In the genomic region with DNA sequence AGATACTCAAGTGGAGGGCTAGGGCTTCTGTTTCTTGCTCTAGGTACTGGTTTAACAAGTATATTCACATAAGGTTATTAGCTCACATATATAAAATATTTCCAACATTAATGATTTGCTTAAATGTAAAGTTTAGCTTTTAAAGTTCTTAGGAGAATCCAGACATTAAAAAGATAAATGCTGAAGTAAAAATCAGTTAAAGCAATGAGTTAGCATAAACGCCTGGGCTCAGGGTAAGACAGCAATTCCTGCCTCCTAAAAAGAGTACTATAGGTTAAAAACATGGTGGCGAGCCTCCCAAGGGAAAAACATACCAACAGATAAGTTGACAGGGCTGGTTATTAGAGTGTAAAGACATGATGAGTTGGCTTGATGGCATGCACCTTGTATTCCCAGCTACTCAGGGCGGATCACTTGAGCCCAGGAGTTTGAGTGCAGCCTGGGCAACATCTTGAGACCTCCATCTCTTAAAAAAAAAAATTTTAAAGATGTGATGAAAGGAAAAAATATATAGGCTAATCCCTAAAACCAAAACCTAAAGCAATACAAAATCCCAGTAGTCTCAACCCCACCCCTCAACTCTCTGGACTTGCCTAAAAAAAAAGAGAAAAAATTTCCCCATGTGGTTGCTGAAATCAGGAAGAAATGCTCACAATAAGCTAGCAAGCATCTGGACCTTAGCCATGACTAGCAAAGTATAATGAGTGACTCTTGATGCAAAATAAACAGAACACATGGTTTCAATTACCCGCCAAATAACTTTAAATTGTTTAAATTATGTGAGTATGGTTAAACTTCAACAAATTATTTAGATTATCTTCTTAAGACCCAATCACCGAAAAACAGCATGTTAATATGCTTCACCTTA, we compare ENCODE assay signal across 10 cellular contexts. TPM values are rescaled to one million over a fixed set of nuclear protein-coding genes. Genes with fewer than 3 reads are reported as not detected.
DNase-seq lines count a peak whose midpoint lies in the region; ATAC-seq and TF ChIP-seq lines count a peak whose summit lies in the region.
"Had no signal": no experiment of that assay in that cellular context is flagged by ENCODE, and none has a peak within 500 bp of the region (broad histone marks: within the 10 kb centered on the region; RNA-seq: fewer than 3 reads in every experiment).

No MANE protein-coding gene starts in this region.

- DNase-seq in AG08395 (ENCODE audit: low spot score) (peak; percentile 57), H4 (ENCODE audit: low spot score) (peak; percentile 67), left lung (no peak), colonic mucosa (no peak), NCI-H1436 treated with DMSO at 0.1 percent for 48 hours (lab: John Stamatoyannopoulos, UW) (no peak)
- DNase-seq in central memory CD4-positive, alpha-beta T cell: no peak
- DNase-seq: activated CD8-positive, alpha-beta memory T cell treated with anti-CD3 and anti-CD28 coated beads, Interleukin-2, amount 50 U/mL, for 4 hours had no signal

- no peak overlapping the region for H3K9ac ChIP-seq in colonic mucosa (ENCODE audit: low read depth in 2 of 2, low read length in 2 of 2)

- intact Hi-C loops in left lung (cut with DNase I): no loop called here
- intact Hi-C loops in colonic mucosa (cut with DNase I): no loop called here

- H3K4me3 Mint-ChIP-seq in activated naive CD8-positive, alpha-beta T cell: peak overlapping the region; percentile 42

- no peaks in the 10 kb centered on the region for H3K27me3 Mint-ChIP-seq in activated naive CD8-positive, alpha-beta T cell

- no peak for TF ChIP-seq CTCF in left lung (IDR thresholded peaks at IDR 0.05)
- no peak for TF ChIP-seq CTCF in colonic mucosa (IDR thresholded peaks at IDR 0.05)

- H3K9me3 ChIP-seq in left lung: no peaks in the 10 kb centered on the region
- no peaks in the 10 kb centered on the region for H3K9me3 ChIP-seq in colonic mucosa

- H3K36me3 Mint-ChIP-seq in activated naive CD8-positive, alpha-beta T cell: peaks cover 5% of the 10 kb centered on the region

- H3K27ac Mint-ChIP-seq in activated naive CD8-positive, alpha-beta T cell: peak overlapping the region; percentile 46

- H3K4me3 ChIP-seq in left lung (no peak overlapping the region), colonic mucosa (no peak overlapping the region)
- H3K4me3 ChIP-seq: lung had no signal

- no peaks in the 10 kb centered on the region for H3K9me3 Mint-ChIP-seq in activated naive CD8-positive, alpha-beta T cell (ENCODE audit: low read depth)

- no peaks in the 10 kb centered on the region for H3K27me3 ChIP-seq in left lung
- no peaks in the 10 kb centered on the region for H3K27me3 ChIP-seq in colonic mucosa

- peaks cover 46% of the 10 kb centered on the region for H3K4me1 Mint-ChIP-seq in activated naive CD8-positive, alpha-beta T cell (ENCODE audit: low read depth)

- peaks cover 0 to 47% of the 10 kb centered on the region in 2 donors for H3K36me3 ChIP-seq in left lung
- no peaks in the 10 kb centered on the region for H3K36me3 ChIP-seq in colonic mucosa

- peaks cover 22 to 63% of the 10 kb centered on the region in 2 donors for H3K4me1 ChIP-seq in left lung
- H3K4me1 ChIP-seq in colonic mucosa: no peaks in the 10 kb centered on the region

- ATAC-seq in left lung: peak; percentile 1
- no peak for ATAC-seq in HG03520 (IDR thresholded peaks at IDR 0.05; ENCODE audit: unreplicated experiment)

- H3K27ac ChIP-seq in left lung (peak overlapping the region; percentile 15 to 66), colonic mucosa (no peak overlapping the region)

RNA-seq across cellular contexts. Expression of a gene that starts 3.6 kb away (rescaled TPM):
- total RNA-seq in H4 (2014; rRNA removed; shearing (Covaris generic)): 41.1 and 52.2 TPM in 2 replicates
- total RNA-seq in left lung (10 to 100 TPM; 93.5 to 93.8 TPM), colonic mucosa (100 to 1,000 TPM; 128 to 130 TPM)

Comparison
In these comparisons a context has a peak if more than half of its experiments do, and no peak if none do; other contexts are left out.
1. DNase-seq: peak in AG08395 (single experiment) and H4 (single experiment); none in left lung (0 of 2), central memory CD4-positive, alpha-beta T cell (single experiment), colonic mucosa (single experiment) and NCI-H1436 treated with DMSO at 0.1 percent for 48 hours (single experiment).